ENCODE assay signal across 1 cellular context in genomic region chr3:138862924-138863775, GRCh38.
TF ChIP-seq lines count a peak whose summit lies in the region.

No MANE protein-coding gene starts in this region.

TF ChIP-seq in HepG2, 621 proteins besides CTCF, POLR2A, EP300 and RAD21 (continued from another document and continues in another):
- TF ChIP-seq PBX2 (CRISPR knock-in tag; IDR thresholded peaks at IDR 0.05) (peak; percentile 17; the same call in 1 of the 2 replicates), AGO2 (optimal IDR thresholded peaks at IDR 0.05; ENCODE audit: low read depth, low read length) (no peak), AKAP8 (CRISPR knock-in tag; IDR thresholded peaks at IDR 0.05) (no peak), ZNF143 (CRISPR knock-in tag; IDR thresholded peaks at IDR 0.05) (peak; percentile 82), HOXA5 (CRISPR knock-in tag; IDR thresholded peaks at IDR 0.05) (no peak; the same call in 1 of the 2 replicates), NR2F1 (CRISPR knock-in tag; IDR thresholded peaks at IDR 0.05) (peak in 1 of 2 experiments; percentile 32; a peak in 1 of 4 replicates), CENPT (CRISPR knock-in tag; IDR thresholded peaks at IDR 0.05; ENCODE audit: low read depth) (no peak), TMF1 (CRISPR knock-in tag; IDR thresholded peaks at IDR 0.05; ENCODE audit: low read depth) (no peak), NR2C2 (CRISPR knock-in tag; IDR thresholded peaks at IDR 0.05; ENCODE audit: borderline replicate concordance) (peak; percentile 50; the same call in 1 of the 2 replicates), ZFP36L1 (CRISPR knock-in tag; IDR thresholded peaks at IDR 0.05) (no peak), ZNF136 (CRISPR knock-in tag; IDR thresholded peaks at IDR 0.05; ENCODE audit: low read depth) (no peak), ZNF512 (CRISPR knock-in tag; IDR thresholded peaks at IDR 0.05) (no peak), GLI4 (CRISPR knock-in tag; IDR thresholded peaks at IDR 0.05; ENCODE audit: borderline replicate concordance) (no peak), ZNF780A (CRISPR knock-in tag; IDR thresholded peaks at IDR 0.05) (no peak), ZNF326 (CRISPR knock-in tag; IDR thresholded peaks at IDR 0.05; ENCODE audit: borderline replicate concordance) (no peak), ZNF34 (CRISPR knock-in tag; IDR thresholded peaks at IDR 0.05; ENCODE audit: borderline replicate concordance) (0 out of 2 replicates have a peak, but pooled peaks have one; percentile 68), KDM5B (CRISPR knock-in tag; IDR thresholded peaks at IDR 0.05; ENCODE audit: borderline replicate concordance) (peak; percentile 92), KLF6 (CRISPR knock-in tag; IDR thresholded peaks at IDR 0.05) (no peak; the same call in 1 of the 2 replicates), ZZZ3 (CRISPR knock-in tag; IDR thresholded peaks at IDR 0.05; ENCODE audit: borderline replicate concordance) (no peak), SRSF1 (optimal IDR thresholded peaks at IDR 0.05; ENCODE audit: low read depth, low read length) (no peak), FOXM1 (CRISPR knock-in tag; IDR thresholded peaks at IDR 0.05) (no peak), CBX1 (IDR thresholded peaks at IDR 0.05; ENCODE audit: low read depth) (no peak), RNF2 (conservative IDR thresholded peaks at IDR 0.05; ENCODE audit: low read depth) (no peak), ZNF160 (CRISPR knock-in tag; IDR thresholded peaks at IDR 0.05) (peak; percentile 55; the same call in 1 of the 2 replicates), CEBPB (IDR thresholded peaks at IDR 0.05; ENCODE audit: borderline replicate concordance, low read depth, low read length) (peak; percentile 67; the same call in 1 of the 2 replicates), PHF8 (CRISPR knock-in tag; IDR thresholded peaks at IDR 0.05) (peak; percentile 51), ZNF24 (IDR thresholded peaks at IDR 0.05) (no peak), POLR2AphosphoS2 (IDR thresholded peaks at IDR 0.05; ENCODE audit: low read depth, low read length) (no peak), ZNF382 (CRISPR knock-in tag; IDR thresholded peaks at IDR 0.05; ENCODE audit: borderline replicate concordance) (no peak), KLF11 (CRISPR knock-in tag; IDR thresholded peaks at IDR 0.05) (no peak), ZNF17 (CRISPR knock-in tag; IDR thresholded peaks at IDR 0.05) (no peak), CCAR2 (optimal IDR thresholded peaks at IDR 0.05; ENCODE audit: low read depth, low read length) (no peak), MAF1 (CRISPR knock-in tag; IDR thresholded peaks at IDR 0.05; ENCODE audit: borderline replicate concordance) (no peak), MYC (CRISPR knock-in tag; IDR thresholded peaks at IDR 0.05; ENCODE audit: borderline replicate concordance) (no peak; the same call in 1 of the 2 replicates), ZNF10 (CRISPR knock-in tag; IDR thresholded peaks at IDR 0.05; ENCODE audit: borderline replicate concordance, low read depth) (no peak), MAZ (IDR thresholded peaks at IDR 0.05; ENCODE audit: borderline replicate concordance, low read depth, low read length) (0 out of 2 replicates have a peak, but pooled peaks have one; percentile 6), MAZ (CRISPR knock-in tag; IDR thresholded peaks at IDR 0.05; ENCODE audit: low read depth) (peak; percentile 38; the same call in 1 of the 2 replicates), ZBTB25 (CRISPR knock-in tag; IDR thresholded peaks at IDR 0.05) (peak; percentile 30; the same call in 1 of the 2 replicates), POGK (CRISPR knock-in tag; conservative IDR thresholded peaks at IDR 0.05) (peak; percentile 82), U2AF2 (IDR thresholded peaks at IDR 0.05; ENCODE audit: low read depth, low read length) (no peak), NFIC (IDR thresholded peaks at IDR 0.05; ENCODE audit: low read length) (no peak; the same call in 1 of the 2 replicates)
- TF ChIP-seq, protein P1, sequence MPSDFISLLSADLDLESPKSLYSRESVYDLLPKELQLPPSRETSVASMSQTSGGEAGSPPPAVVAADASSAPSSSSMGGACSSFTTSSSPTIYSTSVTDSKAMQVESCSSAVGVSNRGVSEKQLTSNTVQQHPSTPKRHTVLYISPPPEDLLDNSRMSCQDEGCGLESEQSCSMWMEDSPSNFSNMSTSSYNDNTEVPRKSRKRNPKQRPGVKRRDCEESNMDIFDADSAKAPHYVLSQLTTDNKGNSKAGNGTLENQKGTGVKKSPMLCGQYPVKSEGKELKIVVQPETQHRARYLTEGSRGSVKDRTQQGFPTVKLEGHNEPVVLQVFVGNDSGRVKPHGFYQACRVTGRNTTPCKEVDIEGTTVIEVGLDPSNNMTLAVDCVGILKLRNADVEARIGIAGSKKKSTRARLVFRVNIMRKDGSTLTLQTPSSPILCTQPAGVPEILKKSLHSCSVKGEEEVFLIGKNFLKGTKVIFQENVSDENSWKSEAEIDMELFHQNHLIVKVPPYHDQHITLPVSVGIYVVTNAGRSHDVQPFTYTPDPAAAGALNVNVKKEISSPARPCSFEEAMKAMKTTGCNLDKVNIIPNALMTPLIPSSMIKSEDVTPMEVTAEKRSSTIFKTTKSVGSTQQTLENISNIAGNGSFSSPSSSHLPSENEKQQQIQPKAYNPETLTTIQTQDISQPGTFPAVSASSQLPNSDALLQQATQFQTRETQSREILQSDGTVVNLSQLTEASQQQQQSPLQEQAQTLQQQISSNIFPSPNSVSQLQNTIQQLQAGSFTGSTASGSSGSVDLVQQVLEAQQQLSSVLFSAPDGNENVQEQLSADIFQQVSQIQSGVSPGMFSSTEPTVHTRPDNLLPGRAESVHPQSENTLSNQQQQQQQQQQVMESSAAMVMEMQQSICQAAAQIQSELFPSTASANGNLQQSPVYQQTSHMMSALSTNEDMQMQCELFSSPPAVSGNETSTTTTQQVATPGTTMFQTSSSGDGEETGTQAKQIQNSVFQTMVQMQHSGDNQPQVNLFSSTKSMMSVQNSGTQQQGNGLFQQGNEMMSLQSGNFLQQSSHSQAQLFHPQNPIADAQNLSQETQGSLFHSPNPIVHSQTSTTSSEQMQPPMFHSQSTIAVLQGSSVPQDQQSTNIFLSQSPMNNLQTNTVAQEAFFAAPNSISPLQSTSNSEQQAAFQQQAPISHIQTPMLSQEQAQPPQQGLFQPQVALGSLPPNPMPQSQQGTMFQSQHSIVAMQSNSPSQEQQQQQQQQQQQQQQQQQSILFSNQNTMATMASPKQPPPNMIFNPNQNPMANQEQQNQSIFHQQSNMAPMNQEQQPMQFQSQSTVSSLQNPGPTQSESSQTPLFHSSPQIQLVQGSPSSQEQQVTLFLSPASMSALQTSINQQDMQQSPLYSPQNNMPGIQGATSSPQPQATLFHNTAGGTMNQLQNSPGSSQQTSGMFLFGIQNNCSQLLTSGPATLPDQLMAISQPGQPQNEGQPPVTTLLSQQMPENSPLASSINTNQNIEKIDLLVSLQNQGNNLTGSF (CRISPR knock-in tag; IDR thresholded peaks at IDR 0.05), result 0 out of 2 replicates have a peak, but pooled peaks have one; percentile 55
- TF ChIP-seq, protein P2, sequence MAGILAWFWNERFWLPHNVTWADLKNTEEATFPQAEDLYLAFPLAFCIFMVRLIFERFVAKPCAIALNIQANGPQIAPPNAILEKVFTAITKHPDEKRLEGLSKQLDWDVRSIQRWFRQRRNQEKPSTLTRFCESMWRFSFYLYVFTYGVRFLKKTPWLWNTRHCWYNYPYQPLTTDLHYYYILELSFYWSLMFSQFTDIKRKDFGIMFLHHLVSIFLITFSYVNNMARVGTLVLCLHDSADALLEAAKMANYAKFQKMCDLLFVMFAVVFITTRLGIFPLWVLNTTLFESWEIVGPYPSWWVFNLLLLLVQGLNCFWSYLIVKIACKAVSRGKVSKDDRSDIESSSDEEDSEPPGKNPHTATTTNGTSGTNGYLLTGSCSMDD (CRISPR knock-in tag; IDR thresholded peaks at IDR 0.05), result no peak
- TF ChIP-seq, protein P3, sequence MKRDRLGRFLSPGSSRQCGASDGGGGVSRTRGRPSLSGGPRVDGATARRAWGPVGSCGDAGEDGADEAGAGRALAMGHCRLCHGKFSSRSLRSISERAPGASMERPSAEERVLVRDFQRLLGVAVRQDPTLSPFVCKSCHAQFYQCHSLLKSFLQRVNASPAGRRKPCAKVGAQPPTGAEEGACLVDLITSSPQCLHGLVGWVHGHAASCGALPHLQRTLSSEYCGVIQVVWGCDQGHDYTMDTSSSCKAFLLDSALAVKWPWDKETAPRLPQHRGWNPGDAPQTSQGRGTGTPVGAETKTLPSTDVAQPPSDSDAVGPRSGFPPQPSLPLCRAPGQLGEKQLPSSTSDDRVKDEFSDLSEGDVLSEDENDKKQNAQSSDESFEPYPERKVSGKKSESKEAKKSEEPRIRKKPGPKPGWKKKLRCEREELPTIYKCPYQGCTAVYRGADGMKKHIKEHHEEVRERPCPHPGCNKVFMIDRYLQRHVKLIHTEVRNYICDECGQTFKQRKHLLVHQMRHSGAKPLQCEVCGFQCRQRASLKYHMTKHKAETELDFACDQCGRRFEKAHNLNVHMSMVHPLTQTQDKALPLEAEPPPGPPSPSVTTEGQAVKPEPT (CRISPR knock-in tag; IDR thresholded peaks at IDR 0.05; ENCODE audit: low read depth), result peak; percentile 72; the same call in 1 of the 2 replicates
- TF ChIP-seq, protein P4, sequence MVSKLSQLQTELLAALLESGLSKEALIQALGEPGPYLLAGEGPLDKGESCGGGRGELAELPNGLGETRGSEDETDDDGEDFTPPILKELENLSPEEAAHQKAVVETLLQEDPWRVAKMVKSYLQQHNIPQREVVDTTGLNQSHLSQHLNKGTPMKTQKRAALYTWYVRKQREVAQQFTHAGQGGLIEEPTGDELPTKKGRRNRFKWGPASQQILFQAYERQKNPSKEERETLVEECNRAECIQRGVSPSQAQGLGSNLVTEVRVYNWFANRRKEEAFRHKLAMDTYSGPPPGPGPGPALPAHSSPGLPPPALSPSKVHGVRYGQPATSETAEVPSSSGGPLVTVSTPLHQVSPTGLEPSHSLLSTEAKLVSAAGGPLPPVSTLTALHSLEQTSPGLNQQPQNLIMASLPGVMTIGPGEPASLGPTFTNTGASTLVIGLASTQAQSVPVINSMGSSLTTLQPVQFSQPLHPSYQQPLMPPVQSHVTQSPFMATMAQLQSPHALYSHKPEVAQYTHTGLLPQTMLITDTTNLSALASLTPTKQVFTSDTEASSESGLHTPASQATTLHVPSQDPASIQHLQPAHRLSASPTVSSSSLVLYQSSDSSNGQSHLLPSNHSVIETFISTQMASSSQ (IDR thresholded peaks at IDR 0.05; ENCODE audit: low read depth), result peak; percentile 51; the same call in 1 of the 2 replicates
- TF ChIP-seq, protein P4 (CRISPR knock-in tag; IDR thresholded peaks at IDR 0.05; ENCODE audit: borderline replicate concordance), result peak; percentile 75; the same call in 1 of the 2 replicates
